In genomic region chr7:130988443-130988842, GRCh38 we compare ENCODE assay signal across 7 cellular contexts.
DNase-seq lines count a peak whose midpoint lies in the region; ATAC-seq lines count a peak whose summit lies in the region.

No MANE protein-coding gene starts in this region.

- no peak overlapping the region for H3K14ac ChIP-seq in neuronal stem cell (ENCODE audit: low read length)

- H3K36me3 ChIP-seq in neuronal stem cell (replicated peaks in 1 of 2; ENCODE audit: control insufficient read depth in 2 of 2, insufficient read depth in 2 of 2, low read length in 2 of 2): no peaks in the 10 kb centered on the region

- H3K23ac ChIP-seq in neuronal stem cell (ENCODE audit: low read depth, low read length, poor library complexity): no peak overlapping the region

- no peak overlapping the region for H3K4me2 ChIP-seq in neuronal stem cell (ENCODE audit: insufficient read depth, low read length, poor library complexity, severe bottlenecking)

- H2AK5ac ChIP-seq in neuronal stem cell (ENCODE audit: low read depth, low read length): no peak overlapping the region

- no CpG with 5 or more reads among the region's 5 CpGs for WGBS in neuronal stem cell (ENCODE audit: extremely low coverage in 2 of 2, insufficient read length in 2 of 2, insufficient replicate concordance in 1 of 2), 2 donors

- H2BK15ac ChIP-seq in neuronal stem cell (ENCODE audit: low read length): no peak overlapping the region

- no peaks in the 10 kb centered on the region for H3K27me3 ChIP-seq in neuronal stem cell (ENCODE audit: control insufficient read depth in 3 of 3, insufficient read depth in 3 of 3, low read depth in 1 of 3, low read length in 3 of 3)

- H3K27ac ChIP-seq in neuronal stem cell (replicated peaks; ENCODE audit: low read length): no peak overlapping the region

- no peak overlapping the region for H2BK120ac ChIP-seq in neuronal stem cell (ENCODE audit: low read depth, low read length)

- H3K9me3 ChIP-seq in neuronal stem cell (replicated peaks in 1 of 2; ENCODE audit: control insufficient read depth in 2 of 2, insufficient read depth in 1 of 2, low read depth in 1 of 2, low read length in 2 of 2): peaks cover 0 to 3% of the 10 kb centered on the region in 2 donors

- H4K8ac ChIP-seq in neuronal stem cell (ENCODE audit: low read depth, low read length): no peak overlapping the region

- no peak overlapping the region for H2BK5ac ChIP-seq in neuronal stem cell (ENCODE audit: low read length)

- H3K4me3 ChIP-seq in neuronal stem cell (ENCODE audit: low read length in 2 of 2): no peak overlapping the region

- no peak for ATAC-seq in GM21360 (IDR thresholded peaks at IDR 0.05; ENCODE audit: unreplicated experiment)

- H3K4me1 ChIP-seq in neuronal stem cell (ENCODE audit: control insufficient read depth in 2 of 2, insufficient read depth in 1 of 2, low read depth in 1 of 2, low read length in 2 of 2): peaks cover 5 to 7% of the 10 kb centered on the region in 2 donors

- H3K9ac ChIP-seq in neuronal stem cell (ENCODE audit: low read depth, low read length, poor library complexity): no peak overlapping the region

- H2AFZ ChIP-seq in neuronal stem cell (ENCODE audit: low read length): no peak overlapping the region

- DNase-seq in EH (ENCODE audit: low read depth) (peak; percentile 36), NCI-H2227 treated with DMSO at 0.1 percent for 48 hours (lab: John Stamatoyannopoulos, UW) (peak; percentile 32), cerebellar cortex (ENCODE audit: low spot score) (peak; percentile 52), neuronal stem cell (ENCODE audit: low spot score) (peak; percentile 14), LoVo (ENCODE audit: low spot score) (no peak), mucosa of gallbladder (ENCODE audit: low spot score) (no peak)

- H2BK12ac ChIP-seq in neuronal stem cell (ENCODE audit: low read length): no peak overlapping the region

- no peaks in the 10 kb centered on the region for H3K79me1 ChIP-seq in neuronal stem cell (ENCODE audit: low read depth, low read length)

- H3K4ac ChIP-seq in neuronal stem cell (ENCODE audit: low read length): no peak overlapping the region

- no peak overlapping the region for H4K91ac ChIP-seq in neuronal stem cell (ENCODE audit: low read depth, low read length, poor library complexity)

- no peak overlapping the region for H3K18ac ChIP-seq in neuronal stem cell (ENCODE audit: low read length)

Comparison
In these comparisons a context has a peak if more than half of its experiments do, and no peak if none do; other contexts are left out.
1. DNase-seq: peak in EH (single experiment), NCI-H2227 treated with DMSO at 0.1 percent for 48 hours (single experiment), cerebellar cortex (single experiment) and neuronal stem cell (single experiment); none in LoVo (single experiment) and mucosa of gallbladder (single experiment).